ENCODE assay signal across 30 cellular contexts in the genomic region with DNA sequence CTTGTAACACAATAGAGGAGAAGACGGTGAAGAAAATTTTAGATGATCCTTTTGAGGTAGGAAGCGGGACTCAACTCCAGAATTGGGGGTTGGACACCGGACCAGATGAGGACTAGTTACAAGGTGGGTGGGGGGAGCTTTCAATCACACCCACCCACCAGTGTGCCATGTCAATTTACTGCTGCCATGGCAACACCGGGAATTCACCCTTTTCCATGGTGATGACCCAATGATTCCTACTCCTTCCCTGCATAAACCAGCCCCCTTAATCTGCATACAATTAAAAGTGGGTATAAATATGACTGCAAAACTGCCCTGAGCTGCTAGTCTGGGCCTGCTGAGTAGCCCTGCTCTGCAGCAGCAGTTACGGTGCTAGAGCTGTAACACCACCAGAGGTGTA. TPM values are rescaled to one million over a fixed set of nuclear protein-coding genes. Genes with fewer than 3 reads are reported as not detected.
"Had no signal": no experiment of that assay in that cellular context is flagged by ENCODE, and none has a peak within 500 bp of the region (broad histone marks: within the 10 kb centered on the region; RNA-seq: fewer than 3 reads in every experiment).

No MANE protein-coding gene starts in this region.

- DNase-seq: colonic mucosa; dermis blood vessel endothelial cell; dorsolateral prefrontal cortex; effector CD4-positive, alpha-beta T cell; effector memory CD4-positive, alpha-beta T cell; erythroblast; esophagus squamous epithelium; foreskin fibroblast; foreskin melanocyte; gastrocnemius medialis; glutamatergic neuron; heart right ventricle; hippocampal formation; left cardiac atrium; left lung; left ventricle myocardium superior; lower lobe of right lung; mucosa of descending colon; naive B cell; naive thymus-derived CD8-positive, alpha-beta T cell had no signal

- ATAC-seq: esophagus mucosa; gastrocnemius medialis; heart right ventricle; left cardiac atrium; left lung; left ventricle myocardium superior; lower lobe of right lung; mucosa of descending colon; naive thymus-derived CD8-positive, alpha-beta T cell had no signal

- H3K36me3 ChIP-seq: colonic mucosa, esophagus squamous epithelium, gastrocnemius medialis, heart right ventricle, left lung, lower lobe of right lung had no signal

- H3K4me3 ChIP-seq: colonic mucosa, dorsolateral prefrontal cortex, esophagus squamous epithelium, gastrocnemius medialis, heart right ventricle, left lung, lower lobe of right lung, mucosa of descending colon had no signal

- H3K27ac ChIP-seq: colonic mucosa, dorsolateral prefrontal cortex, epithelial cell of prostate, esophagus squamous epithelium, gastrocnemius medialis, heart right ventricle, left lung, lower lobe of right lung had no signal

- H3K4me1 ChIP-seq: colonic mucosa, esophagus squamous epithelium, gastrocnemius medialis, lower lobe of right lung had no signal

- FAIRE-seq: islet of Langerhans, keratinocyte had no signal

- H3K4me3 Mint-ChIP-seq: mesothelial cell of epicardium; naive B cell; naive thymus-derived CD8-positive, alpha-beta T cell had no signal

- H3K27me3 ChIP-seq: colonic mucosa, gastrocnemius medialis had no signal

- H3K36me3 Mint-ChIP-seq: mesothelial cell of epicardium; naive B cell; naive thymus-derived CD8-positive, alpha-beta T cell had no signal

- H3K27ac Mint-ChIP-seq: mesothelial cell of epicardium; naive B cell; naive thymus-derived CD8-positive, alpha-beta T cell had no signal

- H3K9me3 ChIP-seq: colonic mucosa, esophagus squamous epithelium, gastrocnemius medialis, heart right ventricle, left lung, lower lobe of right lung, mucosa of descending colon had no signal

- H3K4me1 Mint-ChIP-seq: mesothelial cell of epicardium had no signal

- H3K9me3 Mint-ChIP-seq: mesothelial cell of epicardium; naive B cell; naive thymus-derived CD8-positive, alpha-beta T cell had no signal

RNA-seq across cellular contexts. Expression of gene RAD21L1, which starts 14.7 kb away (rescaled TPM):
- total RNA-seq: colonic mucosa, dermis blood vessel endothelial cell, esophagus mucosa, esophagus squamous epithelium, glomerular endothelial cell, heart right ventricle, kidney epithelial cell, left cardiac atrium, left lung, left ventricle myocardium superior, lower lobe of right lung, lung microvascular endothelial cell, mesenteric fat pad, mesothelial cell of epicardium, mucosa of descending colon had no signal
- polyA plus RNA-seq: heart right ventricle; keratinocyte; naive thymus-derived CD8-positive, alpha-beta T cell had no signal

RNA-seq across cellular contexts. Expression of gene C20orf202, which starts 37.3 kb away (rescaled TPM):
- total RNA-seq: dermis blood vessel endothelial cell, glomerular endothelial cell, kidney epithelial cell, lung microvascular endothelial cell, myocyte had no signal
- polyA plus RNA-seq: keratinocyte; naive thymus-derived CD8-positive, alpha-beta T cell had no signal

RNA-seq across cellular contexts. Expression of gene TMEM74B, which starts 55.8 kb away (rescaled TPM):
- total RNA-seq: myocyte; naive thymus-derived CD8-positive, alpha-beta T cell had no signal
- polyA plus RNA-seq: naive thymus-derived CD8-positive, alpha-beta T cell had no signal
